28 cellular contexts compared by ENCODE assay signal in the genomic region with DNA sequence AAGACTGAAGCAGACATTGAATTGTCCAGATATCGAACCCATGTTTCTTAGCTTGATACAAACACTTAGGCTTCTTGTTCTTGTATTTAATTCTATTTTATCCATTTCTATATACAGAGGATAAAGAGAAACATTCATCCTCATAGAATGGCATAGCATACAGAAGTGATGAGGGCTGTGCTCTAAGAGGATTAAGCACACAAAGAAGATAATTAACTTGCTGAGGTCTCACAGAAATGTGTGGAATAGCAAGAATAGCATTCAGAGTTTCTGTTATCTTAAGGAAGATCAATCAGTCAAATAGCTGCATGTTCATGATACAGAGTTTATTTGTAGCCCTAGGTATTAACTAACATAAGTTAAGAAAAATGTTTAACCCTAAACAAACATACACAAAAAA. TPM values are rescaled to one million over a fixed set of nuclear protein-coding genes. Genes with fewer than 3 reads are reported as not detected.
A peak's percentile ranks its signal among the peaks of the same experiment; 100 is the strongest.
DNase-seq lines count a peak whose midpoint lies in the region; TF ChIP-seq lines count a peak whose summit lies in the region.
"Had no signal": no experiment of that assay in that cellular context is flagged by ENCODE, and none has a peak within 500 bp of the region (broad histone marks: within the 10 kb centered on the region; RNA-seq: fewer than 3 reads in every experiment).

No MANE protein-coding gene starts in this region.

- DNase-seq in MCF 10A (ENCODE audit: unreplicated experiment) (no peak), breast epithelium (ENCODE audit: low spot score in 2 of 2) (no peak), adipocyte (ENCODE audit: low read depth) (no peak), neural progenitor cell (ENCODE audit: low spot score) (peak; percentile 74), GM13976 (ENCODE audit: low spot score) (no peak), GM10266 (ENCODE audit: extremely low spot score) (no peak), mesenteric fat pad (ENCODE audit: low spot score) (no peak)
- DNase-seq: 8988T; activated CD4-positive, alpha-beta T cell treated with anti-CD3 and anti-CD28 coated beads, Interleukin-2, amount 50 U/mL, for 48 hours; activated CD4-positive, CD25-positive, alpha-beta regulatory T cell treated with anti-CD3 and anti-CD28 coated beads, Interleukin-2, amount 50 U/mL, for 72 hours; activated naive CD4-positive, alpha-beta T cell; activated naive CD8-positive, alpha-beta T cell treated with anti-CD3 and anti-CD28 coated beads, Interleukin-2, amount 50 U/mL, for 24 hours; activated T-cell treated with anti-CD3 and anti-CD28 coated beads, Interleukin-2, amount 50 U/mL, for 72 hours; AML-193; CD4-positive, alpha-beta T cell; DMS53; GOT3; left ventricle myocardium superior; naive B cell; NCI-H1092; NCI-H1694 treated with DMSO at 0.1 percent for 48 hours; NCI-H69; SIG-M5 had no signal

- no peak for TF ChIP-seq CTCF in MCF 10A (IDR thresholded peaks at IDR 0.05; ENCODE audit: unreplicated experiment)
- TF ChIP-seq CTCF in breast epithelium (IDR thresholded peaks at IDR 0.05) = no peak
- TF ChIP-seq CTCF in neural progenitor cell (IDR thresholded peaks at IDR 0.05) = no peak
- no peak for TF ChIP-seq CTCF in GM13976 (IDR thresholded peaks at IDR 0.05; ENCODE audit: borderline replicate concordance, control extremely low read depth, extremely low read depth, insufficient read depth, missing control alignments)
- TF ChIP-seq CTCF in GM10266 (IDR thresholded peaks at IDR 0.05; ENCODE audit: control insufficient read depth, insufficient read depth, low read depth, missing control alignments) = no peak

- H3K4me3 Mint-ChIP-seq in MCF 10A (ENCODE audit: unreplicated experiment) (no peak overlapping the region), neural progenitor cell (no peak overlapping the region)
- H3K4me3 Mint-ChIP-seq: activated naive CD8-positive, alpha-beta T cell treated with anti-CD3 and anti-CD28 coated beads, Interleukin-2, amount 50 U/mL, for 24 hours; activated T-cell treated with anti-CD3 and anti-CD28 coated beads, Interleukin-2, amount 50 U/mL, for 72 hours; CD4-positive, alpha-beta T cell; mesothelial cell of epicardium; naive B cell; stimulated activated memory B cell treated with anti-CD40 and anti-IgM and Interleukin-4, amounts not matched to agents 10 μg/mL and 1 μg/mL and 100 μg/mL, for 72 hours had no signal

- H3K9me3 ChIP-seq in breast epithelium (no peaks in the 10 kb centered on the region), adipocyte (ENCODE audit: control insufficient read depth, low read length) (no peaks in the 10 kb centered on the region), neural progenitor cell (ENCODE audit: low read depth) (no peaks in the 10 kb centered on the region), subcutaneous abdominal adipose tissue (ENCODE audit: control insufficient read depth in 5 of 5, low read length in 5 of 5) (no peaks in the 10 kb centered on the region)
- H3K9me3 ChIP-seq: esophagus muscularis mucosa had no signal

- H3K27ac ChIP-seq in breast epithelium (no peak overlapping the region), neural progenitor cell (peak overlapping the region; percentile 51), subcutaneous abdominal adipose tissue (ENCODE audit: low read depth, low read length) (peak overlapping the region; percentile 55)
- H3K27ac ChIP-seq: esophagus muscularis mucosa had no signal

- in situ Hi-C loops in GM13976 (cut with MboI; ENCODE audit: low sequenced_read_pairs, unreplicated experiment) = loop anchor here (5.0 to 10.0 kb wide), 2 partner anchors 268 to 320 kb away; no protein-coding TSS in a partner anchor

- H3K27ac Mint-ChIP-seq in MCF 10A (ENCODE audit: low read depth, unreplicated experiment) (peak overlapping the region; percentile 75), neural progenitor cell (peak overlapping the region; percentile 36)
- H3K27ac Mint-ChIP-seq: activated naive CD8-positive, alpha-beta T cell treated with anti-CD3 and anti-CD28 coated beads, Interleukin-2, amount 50 U/mL, for 24 hours; activated T-cell treated with anti-CD3 and anti-CD28 coated beads, Interleukin-2, amount 50 U/mL, for 72 hours; CD4-positive, alpha-beta T cell; mesothelial cell of epicardium; naive B cell; stimulated activated memory B cell treated with anti-CD40 and anti-IgM and Interleukin-4, amounts not matched to agents 10 μg/mL and 1 μg/mL and 100 μg/mL, for 72 hours had no signal

- CTCF ChIA-PET in MCF 10A (lab: Yijun Ruan, JAX) = interaction anchor here (0.6 to 7.9 kb wide), 19 partner anchors 9 to 634 kb away, joined by 3 to 222 read pairs (median 5); a partner anchor contains a TSS

- TF ChIP-seq POLR2A in breast epithelium (IDR thresholded peaks at IDR 0.05) = no peak

- H3K27me3 ChIP-seq in breast epithelium = no peaks in the 10 kb centered on the region
- no peaks in the 10 kb centered on the region for H3K27me3 ChIP-seq in adipocyte (replicated peaks; ENCODE audit: control insufficient read depth, insufficient read depth, low read length)
- no peaks in the 10 kb centered on the region for H3K27me3 ChIP-seq in neural progenitor cell
- H3K27me3 ChIP-seq in subcutaneous abdominal adipose tissue (ENCODE audit: control insufficient read depth in 5 of 5, insufficient read depth in 4 of 5, low read length in 5 of 5) = no peaks in the 10 kb centered on the region
- H3K27me3 ChIP-seq: esophagus muscularis mucosa had no signal

- no peak overlapping the region for H2AFZ ChIP-seq in neural progenitor cell (replicated peaks)

- H4K20me1 ChIP-seq in neural progenitor cell (ENCODE audit: low read depth) = no peaks in the 10 kb centered on the region

- intact Hi-C loops in MCF 10A (cut with micrococcal nuclease) = loop anchor here (1.0 to 10.0 kb wide), 3 partner anchors 66 to 700 kb away; a partner anchor contains a TSS
- intact Hi-C loops in breast epithelium (cut with DNase I; ENCODE audit: low total_unique reads) = loop anchor here (5.0 kb wide), 1 partner anchor 263 kb away; no protein-coding TSS in a partner anchor

- no peaks in the 10 kb centered on the region for H3K79me2 ChIP-seq in neural progenitor cell (ENCODE audit: low read depth)

- no peaks in the 10 kb centered on the region for H3K36me3 ChIP-seq in breast epithelium
- H3K36me3 ChIP-seq in adipocyte (ENCODE audit: control insufficient read depth, insufficient read depth, low read length, severe bottlenecking) = no peaks in the 10 kb centered on the region
- no peaks in the 10 kb centered on the region for H3K36me3 ChIP-seq in neural progenitor cell
- no peaks in the 10 kb centered on the region for H3K36me3 ChIP-seq in subcutaneous abdominal adipose tissue (ENCODE audit: control insufficient read depth in 5 of 5, insufficient read depth in 5 of 5, low read length in 5 of 5)
- H3K36me3 ChIP-seq: esophagus muscularis mucosa had no signal

- no peaks in the 10 kb centered on the region for H3F3A ChIP-seq in neural progenitor cell (ENCODE audit: low read depth)

- POLR2A ChIA-PET in MCF 10A (lab: Yijun Ruan, JAX) = interaction anchor here (0.7 to 2.8 kb wide), 12 partner anchors 10 to 267 kb away, joined by 3 to 34 read pairs (median 4); a partner anchor contains a TSS

- H3K9ac ChIP-seq in adipocyte (ENCODE audit: low read length) = peak overlapping the region; percentile 86
- no peak overlapping the region for H3K9ac ChIP-seq in neural progenitor cell
- H3K9ac ChIP-seq in subcutaneous abdominal adipose tissue (ENCODE audit: low read length in 5 of 5) = no peak overlapping the region

- BruUV-seq in MCF 10A (replicated peaks; lab: Mats Ljungman, UMichigan) = no TSS peak

- H3K9me3 Mint-ChIP-seq in MCF 10A (ENCODE audit: unreplicated experiment) (no peaks in the 10 kb centered on the region), neural progenitor cell (no peaks in the 10 kb centered on the region)
- H3K9me3 Mint-ChIP-seq: activated naive CD8-positive, alpha-beta T cell treated with anti-CD3 and anti-CD28 coated beads, Interleukin-2, amount 50 U/mL, for 24 hours; activated T-cell treated with anti-CD3 and anti-CD28 coated beads, Interleukin-2, amount 50 U/mL, for 72 hours; CD4-positive, alpha-beta T cell; mesothelial cell of epicardium; naive B cell; stimulated activated memory B cell treated with anti-CD40 and anti-IgM and Interleukin-4, amounts not matched to agents 10 μg/mL and 1 μg/mL and 100 μg/mL, for 72 hours had no signal

- no peaks in the 10 kb centered on the region for H3K4me1 ChIP-seq in breast epithelium
- peaks cover 41% of the 10 kb centered on the region for H3K4me1 ChIP-seq in adipocyte (ENCODE audit: control insufficient read depth, insufficient read depth, low read length)
- H3K4me1 ChIP-seq in neural progenitor cell = peaks cover 36% of the 10 kb centered on the region
- H3K4me1 ChIP-seq in subcutaneous abdominal adipose tissue (ENCODE audit: control insufficient read depth in 5 of 5, insufficient read depth in 5 of 5, low read length in 5 of 5) = peaks cover 0 to 24% (median 12%) of the 10 kb centered on the region in 5 donors

- H3K4me1 Mint-ChIP-seq in MCF 10A (ENCODE audit: insufficient read depth, unreplicated experiment) = peaks cover 27% of the 10 kb centered on the region
- peaks cover 34% of the 10 kb centered on the region for H3K4me1 Mint-ChIP-seq in neural progenitor cell
- H3K4me1 Mint-ChIP-seq: activated naive CD8-positive, alpha-beta T cell treated with anti-CD3 and anti-CD28 coated beads, Interleukin-2, amount 50 U/mL, for 24 hours; naive B cell; stimulated activated memory B cell treated with anti-CD40 and anti-IgM and Interleukin-4, amounts not matched to agents 10 μg/mL and 1 μg/mL and 100 μg/mL, for 72 hours had no signal

- H3K36me3 Mint-ChIP-seq in MCF 10A (ENCODE audit: insufficient read depth, unreplicated experiment) (peaks cover 5% of the 10 kb centered on the region), neural progenitor cell (no peaks in the 10 kb centered on the region)
- H3K36me3 Mint-ChIP-seq: mesothelial cell of epicardium; naive B cell; stimulated activated memory B cell treated with anti-CD40 and anti-IgM and Interleukin-4, amounts not matched to agents 10 μg/mL and 1 μg/mL and 100 μg/mL, for 72 hours had no signal

- H3K4me3 ChIP-seq in breast epithelium = no peak overlapping the region
- H3K4me3 ChIP-seq in adipocyte (ENCODE audit: low read length) = no peak overlapping the region
- H3K4me3 ChIP-seq in neural progenitor cell = peak overlapping the region; percentile 6
- no peak overlapping the region for H3K4me3 ChIP-seq in subcutaneous abdominal adipose tissue (ENCODE audit: low read depth in 1 of 5, low read length in 5 of 5)
- H3K4me3 ChIP-seq: esophagus muscularis mucosa, K562 had no signal

- H3K4me2 ChIP-seq in neural progenitor cell = peak overlapping the region; percentile 63

- no peaks in the 10 kb centered on the region for H3K27me3 Mint-ChIP-seq in MCF 10A (ENCODE audit: insufficient read depth, unreplicated experiment)
- no peaks in the 10 kb centered on the region for H3K27me3 Mint-ChIP-seq in neural progenitor cell (ENCODE audit: insufficient read depth, low read depth)
- H3K27me3 Mint-ChIP-seq: stimulated activated memory B cell treated with anti-CD40 and anti-IgM and Interleukin-4, amounts not matched to agents 10 μg/mL and 1 μg/mL and 100 μg/mL, for 72 hours had no signal

RNA-seq across cellular contexts. Expression of a gene that starts 27.3 kb away (rescaled TPM):
- total RNA-seq in MCF 10A (2022) (203 and 233 TPM in 2 replicates), breast epithelium (10 to 100 TPM; 50.1 to 60.0 (median 50.8) TPM), neural progenitor cell (ENCODE audit: low replicate concordance) (180 and 303 TPM in 2 replicates), mesenteric fat pad (109 TPM)

RNA-seq across cellular contexts. Expression of a gene that starts 56.2 kb away (rescaled TPM):
- total RNA-seq in MCF 10A (2022) = 39.1 and 40.8 TPM in 2 replicates
- total RNA-seq in breast epithelium = 10 to 100 TPM; 28.8 to 51.7 (median 44.2) TPM
- total RNA-seq in neural progenitor cell (ENCODE audit: low replicate concordance) = 64.6 and 91.2 TPM in 2 replicates
- total RNA-seq in mesenteric fat pad = 34.2 TPM

Comparison
In these comparisons a context has a peak if more than half of its experiments do, and no peak if none do; other contexts are left out.
1. H3K27ac ChIP-seq: peak in neural progenitor cell (single experiment) and subcutaneous abdominal adipose tissue (single experiment); none in breast epithelium (0 of 2).